ENCODE assay signal across 9 cellular contexts in genomic region chr5:52788505-52788821, GRCh38. TPM values are rescaled to one million over a fixed set of nuclear protein-coding genes. Genes with fewer than 3 reads are reported as not detected.
DNase-seq lines count a peak whose midpoint lies in the region; ATAC-seq, FAIRE-seq and TF ChIP-seq lines count a peak whose summit lies in the region.
"Had no signal": no experiment of that assay in that cellular context is flagged by ENCODE, and none has a peak within 500 bp of the region (broad histone marks: within the 10 kb centered on the region; RNA-seq: fewer than 3 reads in every experiment).

No MANE protein-coding gene starts in this region.

- no peak for FAIRE-seq in astrocyte (lab: Jason Lieb, UNC)

- DNase-seq in T-helper 2 cell treated with Interferon-gamma antibody and Interleukin-4, amounts not matched to agents 5 μg/mL and 100 μg/mL, for 36 hours (ENCODE audit: low spot score), result no peak
- DNase-seq in T-helper 2 cell (no peak), astrocyte (ENCODE audit: low read depth) (no peak), left lung (no peak), testis (no peak), glomerular visceral epithelial cell (ENCODE audit: extremely low spot score) (no peak), COLO829 (ENCODE audit: low spot score) (no peak)
- DNase-seq: activated CD4-positive, alpha-beta T cell treated with anti-CD3 and anti-CD28 coated beads, Interleukin-2, amount 50 U/mL, for 48 hours had no signal

- H3K79me2 ChIP-seq in astrocyte (ENCODE audit: insufficient read depth, low read length), result peaks cover 14% of the 10 kb centered on the region

- H3K27me3 ChIP-seq in astrocyte (ENCODE audit: insufficient read depth, low read length) (no peaks in the 10 kb centered on the region), left lung (peaks cover 0 to 7% of the 10 kb centered on the region in 2 donors), testis (no peaks in the 10 kb centered on the region)

- H4K20me1 ChIP-seq in astrocyte (ENCODE audit: insufficient read depth, low read length), result no peaks in the 10 kb centered on the region

- peak overlapping the region; percentile 93 for H2AFZ ChIP-seq in astrocyte (ENCODE audit: low read depth, low read length)

- peaks cover 18% of the 10 kb centered on the region for H3K4me1 Mint-ChIP-seq in T-helper 2 cell treated with Interferon-gamma antibody and Interleukin-4, amounts not matched to agents 5 μg/mL and 100 μg/mL, for 36 hours (ENCODE audit: low read depth)
- H3K4me1 Mint-ChIP-seq in astrocyte (ENCODE audit: low read depth, unreplicated experiment), result peaks cover 17% of the 10 kb centered on the region

- WGBS in testis, 2 donors, result 7% methylated on average over 6 to 7 of the region's 7 CpGs

- H3K9me3 ChIP-seq in astrocyte (ENCODE audit: insufficient read depth, low read depth, low read length) (no peaks in the 10 kb centered on the region), left lung (no peaks in the 10 kb centered on the region), testis (no peaks in the 10 kb centered on the region)

- ATAC-seq in left lung, result no peak
- ATAC-seq in GM21786 (IDR thresholded peaks at IDR 0.05; ENCODE audit: unreplicated experiment), result no peak

- H3K4me1 ChIP-seq in astrocyte (ENCODE audit: insufficient read depth, low read length) (peaks cover 12% of the 10 kb centered on the region), left lung (peaks cover 8 to 43% of the 10 kb centered on the region in 2 donors), testis (no peaks in the 10 kb centered on the region)

- H3K27ac ChIP-seq in astrocyte (ENCODE audit: low read depth, low read length) (peak overlapping the region; percentile 79), left lung (peak overlapping the region; percentile 86 to 93), testis (peak overlapping the region; percentile 64 to 87)

- no peaks in the 10 kb centered on the region for H3K36me3 ChIP-seq in astrocyte (ENCODE audit: insufficient read depth, low read length)
- no peaks in the 10 kb centered on the region for H3K36me3 ChIP-seq in left lung
- H3K36me3 ChIP-seq in testis (ENCODE audit: low read depth, missing control alignments), result no peaks in the 10 kb centered on the region

- peak overlapping the region; percentile 91 for H3K4me3 ChIP-seq in astrocyte (ENCODE audit: insufficient read depth, low read depth, low read length)
- peak overlapping the region; percentile 58 to 60 for H3K4me3 ChIP-seq in left lung
- H3K4me3 ChIP-seq in testis, result peak overlapping the region; percentile 53 to 70

- no peak overlapping the region for H3K27ac Mint-ChIP-seq in T-helper 2 cell treated with Interferon-gamma antibody and Interleukin-4, amounts not matched to agents 5 μg/mL and 100 μg/mL, for 36 hours
- peak overlapping the region; percentile 29 for H3K27ac Mint-ChIP-seq in astrocyte (ENCODE audit: unreplicated experiment)

- no peak for TF ChIP-seq POLR2A in testis (IDR thresholded peaks at IDR 0.05)

- no peaks in the 10 kb centered on the region for H3K9me3 Mint-ChIP-seq in T-helper 2 cell treated with Interferon-gamma antibody and Interleukin-4, amounts not matched to agents 5 μg/mL and 100 μg/mL, for 36 hours
- no peaks in the 10 kb centered on the region for H3K9me3 Mint-ChIP-seq in astrocyte (ENCODE audit: unreplicated experiment)

- H3K36me3 Mint-ChIP-seq in T-helper 2 cell treated with Interferon-gamma antibody and Interleukin-4, amounts not matched to agents 5 μg/mL and 100 μg/mL, for 36 hours (ENCODE audit: low read depth), result no peaks in the 10 kb centered on the region
- peaks cover 4% of the 10 kb centered on the region for H3K36me3 Mint-ChIP-seq in astrocyte (ENCODE audit: low read depth, unreplicated experiment)

- intact Hi-C loops in left lung (cut with DNase I), result loop anchor here in 1 of 2 donors (10.0 kb wide), 1 partner anchor 94 kb away; no protein-coding TSS in a partner anchor
- intact Hi-C loops in testis (cut with DNase I; ENCODE audit: low total_unique reads), result no loop called here

- H3K9ac ChIP-seq in astrocyte (ENCODE audit: low read length), result peak overlapping the region; percentile 89

- no peak for TF ChIP-seq CTCF in astrocyte (IDR thresholded peaks at IDR 0.05; ENCODE audit: insufficient read depth, low read depth, low read length)
- no peak for TF ChIP-seq CTCF in left lung (IDR thresholded peaks at IDR 0.05)
- TF ChIP-seq CTCF in testis (IDR thresholded peaks at IDR 0.05), result no peak

- peak overlapping the region; percentile 83 for H3K4me3 Mint-ChIP-seq in T-helper 2 cell treated with Interferon-gamma antibody and Interleukin-4, amounts not matched to agents 5 μg/mL and 100 μg/mL, for 36 hours
- H3K4me3 Mint-ChIP-seq in astrocyte (ENCODE audit: unreplicated experiment), result peak overlapping the region; percentile 94

- H3K4me2 ChIP-seq in astrocyte (ENCODE audit: low read length), result peak overlapping the region; percentile 97

- H3K27me3 Mint-ChIP-seq in T-helper 2 cell treated with Interferon-gamma antibody and Interleukin-4, amounts not matched to agents 5 μg/mL and 100 μg/mL, for 36 hours (ENCODE audit: low read depth), result peaks cover 49% of the 10 kb centered on the region
- no peaks in the 10 kb centered on the region for H3K27me3 Mint-ChIP-seq in astrocyte (ENCODE audit: low read depth, unreplicated experiment)

RNA-seq across cellular contexts. Expression of gene ITGA1, which starts 0.7 kb away (rescaled TPM):
- total RNA-seq in astrocyte, result 73.7 and 83.1 TPM in 2 replicates
- 100 to 1,000 TPM in 1 of 2 donors, 10 to 100 TPM in 1; 87.5 to 127 TPM for total RNA-seq in left lung
- total RNA-seq in testis, result 1 to 10 TPM; 7.3 to 8.1 TPM
- polyA plus RNA-seq in testis (ENCODE audit: insufficient read depth, low read depth, low replicate concordance), result 7.5 TPM

RNA-seq across cellular contexts. Expression of gene PELO, which starts 0.7 kb away (rescaled TPM):
- total RNA-seq in astrocyte (75.2 and 75.8 TPM in 2 replicates), left lung (10 to 100 TPM; 40.9 to 47.6 TPM), testis (1 to 10 TPM; 9.0 to 9.4 TPM)
- 10.6 TPM for polyA plus RNA-seq in testis (ENCODE audit: insufficient read depth, low read depth, low replicate concordance)
